In the genomic region with DNA sequence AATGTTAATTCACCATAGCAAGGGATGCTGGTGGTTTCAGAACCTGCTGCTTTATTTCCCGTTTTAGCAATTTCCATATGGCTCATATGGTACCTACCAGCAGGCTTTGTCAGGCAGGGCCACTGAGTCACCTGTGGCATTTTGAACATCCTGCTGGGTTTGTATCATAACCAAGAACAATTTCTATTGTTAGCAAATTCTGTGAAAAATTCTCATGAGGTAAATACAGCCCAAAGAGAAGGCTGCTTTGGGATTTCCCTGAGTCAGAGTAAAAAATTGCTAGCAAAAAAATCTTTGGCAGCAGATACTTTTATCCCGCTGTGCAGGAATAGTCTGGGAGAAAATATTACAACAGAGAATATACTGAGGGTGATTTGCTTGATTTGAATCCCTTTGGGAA, we compare ENCODE assay signal across 1 cellular context.
TF ChIP-seq lines count a peak whose summit lies in the region.

No MANE protein-coding gene starts in this region.

TF ChIP-seq in SK-N-SH, 30 proteins besides CTCF, POLR2A, EP300 and RAD21 (continued from another document):
- TF ChIP-seq, protein P1, sequence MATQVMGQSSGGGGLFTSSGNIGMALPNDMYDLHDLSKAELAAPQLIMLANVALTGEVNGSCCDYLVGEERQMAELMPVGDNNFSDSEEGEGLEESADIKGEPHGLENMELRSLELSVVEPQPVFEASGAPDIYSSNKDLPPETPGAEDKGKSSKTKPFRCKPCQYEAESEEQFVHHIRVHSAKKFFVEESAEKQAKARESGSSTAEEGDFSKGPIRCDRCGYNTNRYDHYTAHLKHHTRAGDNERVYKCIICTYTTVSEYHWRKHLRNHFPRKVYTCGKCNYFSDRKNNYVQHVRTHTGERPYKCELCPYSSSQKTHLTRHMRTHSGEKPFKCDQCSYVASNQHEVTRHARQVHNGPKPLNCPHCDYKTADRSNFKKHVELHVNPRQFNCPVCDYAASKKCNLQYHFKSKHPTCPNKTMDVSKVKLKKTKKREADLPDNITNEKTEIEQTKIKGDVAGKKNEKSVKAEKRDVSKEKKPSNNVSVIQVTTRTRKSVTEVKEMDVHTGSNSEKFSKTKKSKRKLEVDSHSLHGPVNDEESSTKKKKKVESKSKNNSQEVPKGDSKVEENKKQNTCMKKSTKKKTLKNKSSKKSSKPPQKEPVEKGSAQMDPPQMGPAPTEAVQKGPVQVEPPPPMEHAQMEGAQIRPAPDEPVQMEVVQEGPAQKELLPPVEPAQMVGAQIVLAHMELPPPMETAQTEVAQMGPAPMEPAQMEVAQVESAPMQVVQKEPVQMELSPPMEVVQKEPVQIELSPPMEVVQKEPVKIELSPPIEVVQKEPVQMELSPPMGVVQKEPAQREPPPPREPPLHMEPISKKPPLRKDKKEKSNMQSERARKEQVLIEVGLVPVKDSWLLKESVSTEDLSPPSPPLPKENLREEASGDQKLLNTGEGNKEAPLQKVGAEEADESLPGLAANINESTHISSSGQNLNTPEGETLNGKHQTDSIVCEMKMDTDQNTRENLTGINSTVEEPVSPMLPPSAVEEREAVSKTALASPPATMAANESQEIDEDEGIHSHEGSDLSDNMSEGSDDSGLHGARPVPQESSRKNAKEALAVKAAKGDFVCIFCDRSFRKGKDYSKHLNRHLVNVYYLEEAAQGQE (IDR thresholded peaks at IDR 0.05; ENCODE audit: low read depth, low read length), result no peak
- TF ChIP-seq TCF12 (IDR thresholded peaks at IDR 0.05), result peak; percentile 21; the same call in 1 of the 2 replicates
TF ChIP-seq in SK-N-SH: peak in this region for 4.
